Comparison of ENCODE assay signal across 7 cellular contexts in genomic region chr4:103030791-103031190, GRCh38. TPM values are rescaled to one million over a fixed set of nuclear protein-coding genes. Genes with fewer than 3 reads are reported as not detected.
"Had no signal": no experiment of that assay in that cellular context is flagged by ENCODE, and none has a peak within 500 bp of the region (broad histone marks: within the 10 kb centered on the region; RNA-seq: fewer than 3 reads in every experiment).

No MANE protein-coding gene starts in this region.

- H3K4me3 ChIP-seq: K562 had no signal

- H3K27ac ChIP-seq: HL-60 had no signal

- DNase-seq: IMR-90, KBM-7 had no signal

- ATAC-seq: HepG2, K562 had no signal

RNA-seq across cellular contexts. Expression of gene SLC9B1, which starts 11.3 kb away (rescaled TPM):
- total RNA-seq: HT-29, HT1080 had no signal
